8 cellular contexts compared by ENCODE assay signal in genomic region chr2:96304606-96305005, GRCh38. TPM values are rescaled to one million over a fixed set of nuclear protein-coding genes. Genes with fewer than 3 reads are reported as not detected.
DNase-seq lines count a peak whose midpoint lies in the region; ATAC-seq and TF ChIP-seq lines count a peak whose summit lies in the region.

No MANE protein-coding gene starts in this region.

- H3K27me3 Mint-ChIP-seq in naive thymus-derived CD4-positive, alpha-beta T cell, result no peaks in the 10 kb centered on the region

- H3K4me1 Mint-ChIP-seq in naive thymus-derived CD4-positive, alpha-beta T cell, result peaks cover 42 to 60% (median 56%) of the 10 kb centered on the region in 7 donors

- H3K36me3 ChIP-seq in KOPT-K1 (ENCODE audit: insufficient read depth, low read length), result peaks cover 50% of the 10 kb centered on the region
- peaks cover 30 to 43% (median 40%) of the 10 kb centered on the region in 3 experiments for H3K36me3 ChIP-seq in naive thymus-derived CD4-positive, alpha-beta T cell (ENCODE audit: control insufficient read depth in 2 of 3, insufficient read depth in 3 of 3, low read length in 3 of 3)

- H3K4me3 Mint-ChIP-seq in naive thymus-derived CD4-positive, alpha-beta T cell, result peak overlapping the region; percentile 94 to 100 (median 99)

- DNase-seq in AG09309 (ENCODE audit: low read depth), result no peak
- DNase-seq in choroid plexus epithelial cell (ENCODE audit: low read depth), result no peak
- DNase-seq in naive thymus-derived CD4-positive, alpha-beta T cell, result no peak
- no peak for DNase-seq in CD1c-positive myeloid dendritic cell (ENCODE audit: extremely low spot score)
- DNase-seq in posterior vena cava (ENCODE audit: low spot score), result no peak

- H3K36me3 Mint-ChIP-seq in naive thymus-derived CD4-positive, alpha-beta T cell, result peaks cover 19 to 41% (median 33%) of the 10 kb centered on the region in 5 donors

- no peak for ATAC-seq in naive thymus-derived CD4-positive, alpha-beta T cell
- ATAC-seq in HG03342 (IDR thresholded peaks at IDR 0.05; ENCODE audit: unreplicated experiment) (no peak), HG03565 (IDR thresholded peaks at IDR 0.05; ENCODE audit: unreplicated experiment) (no peak)

- CTCF ChIA-PET in naive thymus-derived CD4-positive, alpha-beta T cell (lab: Charles Lee), result interaction anchor here (0.6 to 1.2 kb wide), 4 partner anchors 16 to 204 kb away, joined by 3 to 5 read pairs (median 3); no protein-coding TSS in a partner anchor

- H3K9me3 ChIP-seq in KOPT-K1 (ENCODE audit: insufficient read depth, low read length, poor library complexity, severe bottlenecking), result no peaks in the 10 kb centered on the region
- H3K9me3 ChIP-seq in naive thymus-derived CD4-positive, alpha-beta T cell (ENCODE audit: control insufficient read depth in 2 of 3, low read length in 3 of 3), result no peaks in the 10 kb centered on the region

- H3K27ac Mint-ChIP-seq in naive thymus-derived CD4-positive, alpha-beta T cell, result peak overlapping the region; percentile 97 to 100 (median 99)

- H3K27ac ChIP-seq in KOPT-K1 (ENCODE audit: low read depth, low read length, poor library complexity, severe bottlenecking), result peak overlapping the region; percentile 87
- H3K27ac ChIP-seq in naive thymus-derived CD4-positive, alpha-beta T cell (ENCODE audit: low read depth, low read length), result peak overlapping the region; percentile 94

- peaks cover 0 to 5% (median 0%) of the 10 kb centered on the region in 11 donors for H3K9me3 Mint-ChIP-seq in naive thymus-derived CD4-positive, alpha-beta T cell

- POLR2A ChIA-PET in naive thymus-derived CD4-positive, alpha-beta T cell (lab: Charles Lee), result interaction anchor here (0.6 to 2.7 kb wide), 16 partner anchors 11 to 232 kb away, joined by 3 to 16 read pairs (median 4); partner anchors contain the start of genes ARID5A, CIAO1, ITPRIPL1 and NCAPH

- peaks cover 30 to 41% of the 10 kb centered on the region in 2 donors for H3K4me1 ChIP-seq in naive thymus-derived CD4-positive, alpha-beta T cell (ENCODE audit: control insufficient read depth in 2 of 2, insufficient read depth in 2 of 2, low read length in 2 of 2)

- no peaks in the 10 kb centered on the region for H3K27me3 ChIP-seq in naive thymus-derived CD4-positive, alpha-beta T cell (ENCODE audit: control insufficient read depth in 2 of 2, insufficient read depth in 2 of 2, low read length in 2 of 2)

- TF ChIP-seq CTCF in AG09309 (IDR thresholded peaks at IDR 0.05; ENCODE audit: control insufficient read depth, insufficient read depth, low read depth, low read length, missing control alignments) (no peak), choroid plexus epithelial cell (conservative IDR thresholded peaks at IDR 0.05; ENCODE audit: low read depth, low read length) (no peak)

- intact Hi-C loops in naive thymus-derived CD4-positive, alpha-beta T cell (cut with micrococcal nuclease), result loop anchor here (1.0 to 5.0 kb wide), 14 partner anchors 11 to 512 kb away; partner anchors contain the start of genes CIAO1 (in 2 of the 2), LMAN2L (in 2 of the 2), NCAPH (in 2 of the 2) and STARD7 (in 2 of the 2)
- intact Hi-C loops in posterior vena cava (cut with DNase I), result loop anchor here in 1 of 2 donors (5.0 kb wide), 1 partner anchor 203 kb away; the partner anchor contains the start of gene NEURL3

- H3K4me3 ChIP-seq in AG09309 (ENCODE audit: control insufficient read depth, low read depth, low read length) (peak overlapping the region; percentile 100), choroid plexus epithelial cell (ENCODE audit: low read depth, low read length) (peak overlapping the region; percentile 98)
- H3K4me3 ChIP-seq in naive thymus-derived CD4-positive, alpha-beta T cell (ENCODE audit: low read length), result peak overlapping the region; percentile 85

RNA-seq across cellular contexts. Expression of gene SNRNP200, which starts 0.7 kb away (rescaled TPM):
- total RNA-seq in naive thymus-derived CD4-positive, alpha-beta T cell, result 100 to 1,000 TPM; 165 to 255 (median 212) TPM
- 100 to 1,000 TPM in 1 of 2 donors, 10 to 100 TPM in 1; 86.6 to 137 TPM for polyA plus RNA-seq in naive thymus-derived CD4-positive, alpha-beta T cell
- total RNA-seq in posterior vena cava, result 10 to 100 TPM; 67.2 to 78.3 TPM

RNA-seq across cellular contexts. Expression of gene ITPRIPL1, which starts 20.5 kb away (rescaled TPM):
- total RNA-seq in naive thymus-derived CD4-positive, alpha-beta T cell, result 10 to 100 TPM in 1 of 5 experiments, 1 to 10 TPM in 2, under 1 TPM in 2; 0.79 to 30.4 (median 1.2) TPM
- under 1 TPM; 0.37 to 0.85 TPM for polyA plus RNA-seq in naive thymus-derived CD4-positive, alpha-beta T cell
- total RNA-seq in posterior vena cava, result 1 to 10 TPM in 1 of 2 donors, under 1 TPM in 1; 0.69 to 1.5 TPM

RNA-seq across cellular contexts. Expression of gene NCAPH, which starts 31.0 kb away (rescaled TPM):
- 10 to 100 TPM in 1 of 5 experiments, under 1 TPM in 4; 0.16 to 50.2 (median 0.66) TPM for total RNA-seq in naive thymus-derived CD4-positive, alpha-beta T cell
- not detected for polyA plus RNA-seq in naive thymus-derived CD4-positive, alpha-beta T cell
- under 1 TPM; 0.51 to 1.00 TPM for total RNA-seq in posterior vena cava

RNA-seq across cellular contexts. Expression of gene CIAO1, which starts 38.6 kb away (rescaled TPM):
- 10 to 100 TPM; 62.1 to 85.3 (median 71.6) TPM for total RNA-seq in naive thymus-derived CD4-positive, alpha-beta T cell
- 100 to 1,000 TPM in 1 of 2 donors, 10 to 100 TPM in 1; 85.5 to 115 TPM for polyA plus RNA-seq in naive thymus-derived CD4-positive, alpha-beta T cell
- total RNA-seq in posterior vena cava, result 10 to 100 TPM; 41.9 to 46.4 TPM

RNA-seq across cellular contexts. Expression of gene TMEM127, which starts 38.8 kb away (rescaled TPM):
- 10 to 100 TPM; 33.7 to 69.0 (median 40.4) TPM for total RNA-seq in naive thymus-derived CD4-positive, alpha-beta T cell
- 10 to 100 TPM; 23.6 to 38.0 TPM for polyA plus RNA-seq in naive thymus-derived CD4-positive, alpha-beta T cell
- total RNA-seq in posterior vena cava, result 10 to 100 TPM; 49.2 to 52.4 TPM
